Comparison of ENCODE assay signal across 1 cellular context in genomic region chr6:121485359-121485809, GRCh38.
TF ChIP-seq lines count a peak whose summit lies in the region.

No MANE protein-coding gene starts in this region.

TF ChIP-seq in HEK293, 187 proteins besides CTCF, POLR2A, EP300 and RAD21 (continued from another document):
- TF ChIP-seq HIC1 (tag by site-specific recombination; IDR thresholded peaks at IDR 0.05) (0 out of 2 replicates have a peak, but pooled peaks have one; percentile 14), SP7 (tag by site-specific recombination; IDR thresholded peaks at IDR 0.05) (peak; percentile 32; the same call in 1 of the 2 replicates), PRDM6 (tag by site-specific recombination; IDR thresholded peaks at IDR 0.05) (peak; percentile 72), KLF10 (tag by site-specific recombination; IDR thresholded peaks at IDR 0.05) (no peak), ZSCAN18 (tag by site-specific recombination; IDR thresholded peaks at IDR 0.05) (no peak)
